In the genomic region with DNA sequence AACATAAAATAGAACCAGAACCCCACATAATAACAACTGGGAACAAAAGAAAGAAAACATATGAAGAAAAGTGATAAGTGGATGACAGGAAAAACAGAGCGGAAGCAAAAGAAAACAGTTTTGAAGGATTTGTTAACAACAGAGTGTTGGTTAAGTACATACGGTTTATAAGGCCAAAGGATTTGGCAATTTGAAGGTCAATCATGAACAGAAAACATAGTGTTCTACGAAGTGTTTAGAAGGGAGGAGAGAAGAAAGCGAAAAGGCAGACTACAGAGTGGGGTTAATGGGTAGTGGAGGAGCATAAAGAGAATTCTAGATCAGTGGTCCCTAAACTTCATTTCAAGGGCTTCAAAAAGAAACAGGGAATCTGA, we compare ENCODE assay signal across 23 cellular contexts.
"Had no signal": no experiment of that assay in that cellular context is flagged by ENCODE, and none has a peak within 500 bp of the region (broad histone marks: within the 10 kb centered on the region; RNA-seq: fewer than 3 reads in every experiment).

No MANE protein-coding gene starts in this region.

- H3K4me3 ChIP-seq: ascending aorta, breast epithelium, transverse colon had no signal

- H3K4me1 ChIP-seq: parathyroid adenoma had no signal

- H3K36me3 ChIP-seq: ascending aorta, breast epithelium, transverse colon had no signal

- H3K27ac Mint-ChIP-seq: activated CD4-positive, alpha-beta T cell treated with anti-CD3 and anti-CD28 coated beads, Interleukin-2, amount 10 ng/mL, durations not matched to agents 7 days and 5 days; activated CD8-positive, alpha-beta T cell treated with anti-CD3 and anti-CD28 coated beads, Interleukin-2, amount 10 ng/mL, durations not matched to agents 7 days and 5 days; activated naive CD4-positive, alpha-beta T cell treated with anti-CD3 and anti-CD28 coated beads, Interleukin-2, amount 10 ng/mL, durations not matched to agents 7 days and 5 days had no signal

- H3K27me3 ChIP-seq: ascending aorta, breast epithelium, foreskin keratinocyte, neutrophil, transverse colon had no signal

- H3K9me3 ChIP-seq: ascending aorta, breast epithelium, neutrophil, SK-N-SH, transverse colon had no signal

- H3K27me3 Mint-ChIP-seq: activated CD4-positive, alpha-beta T cell treated with anti-CD3 and anti-CD28 coated beads, Interleukin-2, amount 10 ng/mL, durations not matched to agents 7 days and 5 days; activated naive CD4-positive, alpha-beta T cell treated with anti-CD3 and anti-CD28 coated beads, Interleukin-2, amount 10 ng/mL, durations not matched to agents 7 days and 5 days had no signal

- ATAC-seq: activated CD8-positive, alpha-beta T cell treated with anti-CD3 and anti-CD28 coated beads, Interleukin-2, amount 10 ng/mL, durations not matched to agents 7 days and 5 days; activated T-cell treated with anti-CD3 and anti-CD28 coated beads, Interleukin-2, amount 50 U/mL, for 4 hours; foreskin keratinocyte had no signal

- DNase-seq: activated CD4-positive, alpha-beta T cell treated with anti-CD3 and anti-CD28 coated beads, Interleukin-2, amount 10 ng/mL, durations not matched to agents 7 days and 5 days; activated CD8-positive, alpha-beta memory T cell treated with anti-CD3 and anti-CD28 coated beads, Interleukin-2, amount 50 U/mL, for 4 hours; activated CD8-positive, alpha-beta T cell treated with anti-CD3 and anti-CD28 coated beads, Interleukin-2, amount 10 ng/mL, durations not matched to agents 7 days and 5 days; activated effector memory CD4-positive, alpha-beta T cell treated with Interleukin-2 at 50 U/mL for 16 hours; activated naive CD4-positive, alpha-beta T cell treated with anti-CD3 and anti-CD28 coated beads, Interleukin-2, amount 10 ng/mL, durations not matched to agents 7 days and 5 days; activated T-cell treated with anti-CD3 and anti-CD28 coated beads, Interleukin-2, amount 50 U/mL, for 4 hours; cerebellar nuclear complex; effector memory CD4-positive, alpha-beta T cell; foreskin keratinocyte; glutamatergic neuron; hippocampal formation; mammary epithelial cell; midbrain; SK-N-SH; stimulated activated CD4-positive, alpha-beta T cell treated with anti-CD3 and anti-CD28 coated beads, Interleukin-1b, Interleukin-23, amount 100 ng/mL, for 48 hours; stimulated activated CD8-positive, alpha-beta memory T cell treated with anti-CD3 and anti-CD28 coated beads, Interleukin-4, amount 100 ng/mL, for 48 hours; stimulated activated naive CD4-positive, alpha-beta T cell treated with Interleukin-2 at 50 U/mL for 16 hours; T-helper 9 cell; transverse colon had no signal

- H3K9me3 Mint-ChIP-seq: activated CD4-positive, alpha-beta T cell treated with anti-CD3 and anti-CD28 coated beads, Interleukin-2, amount 10 ng/mL, durations not matched to agents 7 days and 5 days; activated naive CD4-positive, alpha-beta T cell treated with anti-CD3 and anti-CD28 coated beads, Interleukin-2, amount 10 ng/mL, durations not matched to agents 7 days and 5 days; activated T-cell treated with anti-CD3 and anti-CD28 coated beads, Interleukin-2, amount 50 U/mL, for 4 hours had no signal

- H3K4me3 Mint-ChIP-seq: activated CD4-positive, alpha-beta T cell treated with anti-CD3 and anti-CD28 coated beads, Interleukin-2, amount 10 ng/mL, durations not matched to agents 7 days and 5 days; activated CD8-positive, alpha-beta T cell treated with anti-CD3 and anti-CD28 coated beads, Interleukin-2, amount 10 ng/mL, durations not matched to agents 7 days and 5 days; activated naive CD4-positive, alpha-beta T cell treated with anti-CD3 and anti-CD28 coated beads, Interleukin-2, amount 10 ng/mL, durations not matched to agents 7 days and 5 days; activated T-cell treated with anti-CD3 and anti-CD28 coated beads, Interleukin-2, amount 50 U/mL, for 4 hours had no signal

- H3K9ac ChIP-seq: parathyroid adenoma, SK-N-SH had no signal

- H2AFZ ChIP-seq: parathyroid adenoma had no signal

- H3K4me2 ChIP-seq: SK-N-SH had no signal

- H3K27ac ChIP-seq: ascending aorta, breast epithelium, foreskin keratinocyte, neutrophil, parathyroid adenoma, transverse colon had no signal
